In the genomic region with DNA sequence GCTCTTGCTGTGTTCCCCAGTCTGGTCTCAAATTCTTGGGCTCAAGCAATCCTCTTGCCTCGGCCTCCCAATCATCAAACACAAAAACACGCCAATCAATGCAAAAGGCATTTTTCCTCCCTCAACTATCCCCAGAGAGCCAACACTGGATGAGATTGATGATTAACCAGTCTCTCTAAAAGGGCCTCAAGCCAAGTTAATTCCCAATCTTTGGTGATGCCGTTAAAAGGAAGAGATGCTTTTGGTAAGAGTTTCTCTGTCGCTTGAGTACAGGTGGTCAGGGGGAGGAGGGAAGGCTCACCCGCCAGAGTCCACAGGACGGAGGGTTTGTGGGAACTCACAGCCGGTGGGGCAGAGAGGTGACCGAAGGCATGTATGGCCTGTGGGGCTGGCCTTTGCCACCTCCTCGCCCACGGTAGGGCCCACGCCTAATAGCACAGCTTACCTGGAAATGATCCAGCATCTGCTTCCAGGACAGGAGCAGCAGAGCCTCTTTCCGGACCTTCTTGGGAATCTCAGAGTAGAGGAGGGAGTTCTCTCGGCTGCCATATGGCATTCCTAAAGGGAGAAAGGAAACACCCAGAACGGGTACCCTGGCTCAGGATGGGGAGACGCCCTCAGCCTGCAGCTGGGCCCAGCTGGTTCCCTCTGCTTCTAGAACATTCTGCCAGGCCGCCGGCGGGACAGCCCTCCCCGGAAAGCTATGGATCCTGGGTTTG, we compare ENCODE assay signal across 1 cellular context.
TF ChIP-seq lines count a peak whose summit lies in the region.

No MANE protein-coding gene starts in this region.

TF ChIP-seq in HepG2, 621 proteins besides CTCF, POLR2A, EP300 and RAD21 (continued from another document and continues in another):
- TF ChIP-seq, protein P1, sequence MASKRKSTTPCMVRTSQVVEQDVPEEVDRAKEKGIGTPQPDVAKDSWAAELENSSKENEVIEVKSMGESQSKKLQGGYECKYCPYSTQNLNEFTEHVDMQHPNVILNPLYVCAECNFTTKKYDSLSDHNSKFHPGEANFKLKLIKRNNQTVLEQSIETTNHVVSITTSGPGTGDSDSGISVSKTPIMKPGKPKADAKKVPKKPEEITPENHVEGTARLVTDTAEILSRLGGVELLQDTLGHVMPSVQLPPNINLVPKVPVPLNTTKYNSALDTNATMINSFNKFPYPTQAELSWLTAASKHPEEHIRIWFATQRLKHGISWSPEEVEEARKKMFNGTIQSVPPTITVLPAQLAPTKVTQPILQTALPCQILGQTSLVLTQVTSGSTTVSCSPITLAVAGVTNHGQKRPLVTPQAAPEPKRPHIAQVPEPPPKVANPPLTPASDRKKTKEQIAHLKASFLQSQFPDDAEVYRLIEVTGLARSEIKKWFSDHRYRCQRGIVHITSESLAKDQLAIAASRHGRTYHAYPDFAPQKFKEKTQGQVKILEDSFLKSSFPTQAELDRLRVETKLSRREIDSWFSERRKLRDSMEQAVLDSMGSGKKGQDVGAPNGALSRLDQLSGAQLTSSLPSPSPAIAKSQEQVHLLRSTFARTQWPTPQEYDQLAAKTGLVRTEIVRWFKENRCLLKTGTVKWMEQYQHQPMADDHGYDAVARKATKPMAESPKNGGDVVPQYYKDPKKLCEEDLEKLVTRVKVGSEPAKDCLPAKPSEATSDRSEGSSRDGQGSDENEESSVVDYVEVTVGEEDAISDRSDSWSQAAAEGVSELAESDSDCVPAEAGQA (IDR thresholded peaks at IDR 0.05; ENCODE audit: low read depth), result no peak
- TF ChIP-seq, protein P1 (CRISPR knock-in tag; IDR thresholded peaks at IDR 0.05; ENCODE audit: borderline replicate concordance), result no peak
- TF ChIP-seq ZNF83 (CRISPR knock-in tag; IDR thresholded peaks at IDR 0.05; ENCODE audit: borderline replicate concordance) (no peak), PRPF4 (IDR thresholded peaks at IDR 0.05; ENCODE audit: low read depth, low read length, poor library complexity, severe bottlenecking) (no peak), MEIS1 (CRISPR knock-in tag; IDR thresholded peaks at IDR 0.05; ENCODE audit: borderline replicate concordance) (peak; percentile 89), ARNTL (CRISPR knock-in tag; IDR thresholded peaks at IDR 0.05) (peak; percentile 27; the same call in 1 of the 2 replicates), YEATS2 (CRISPR knock-in tag; IDR thresholded peaks at IDR 0.05; ENCODE audit: borderline replicate concordance) (0 out of 2 replicates have a peak, but pooled peaks have one; percentile 11), ARID4A (CRISPR knock-in tag; IDR thresholded peaks at IDR 0.05; ENCODE audit: borderline replicate concordance) (peak; percentile 25; the same call in 1 of the 2 replicates), ELF3 (CRISPR knock-in tag; IDR thresholded peaks at IDR 0.05) (peak; percentile 70), NCOA1 (CRISPR knock-in tag; IDR thresholded peaks at IDR 0.05) (no peak), HNF1B (CRISPR knock-in tag; IDR thresholded peaks at IDR 0.05) (peak; percentile 99), KLF6 (CRISPR knock-in tag; IDR thresholded peaks at IDR 0.05) (no peak), HES4 (CRISPR knock-in tag; IDR thresholded peaks at IDR 0.05; ENCODE audit: borderline replicate concordance) (peak; percentile 66; the same call in 1 of the 2 replicates), MIER3 (CRISPR knock-in tag; IDR thresholded peaks at IDR 0.05; ENCODE audit: borderline replicate concordance) (peak; percentile 34; the same call in 1 of the 2 replicates), TRAFD1 (CRISPR knock-in tag; IDR thresholded peaks at IDR 0.05; ENCODE audit: borderline replicate concordance) (peak; percentile 15; the same call in 1 of the 2 replicates), ZNF329 (CRISPR knock-in tag; IDR thresholded peaks at IDR 0.05; ENCODE audit: low read depth) (peak; percentile 48; the same call in 1 of the 2 replicates), ZNF451 (CRISPR knock-in tag; IDR thresholded peaks at IDR 0.05) (no peak), ZBTB7A (CRISPR knock-in tag; IDR thresholded peaks at IDR 0.05) (no peak), NFKB2 (CRISPR knock-in tag; IDR thresholded peaks at IDR 0.05; ENCODE audit: borderline replicate concordance) (peak; percentile 72; the same call in 1 of the 2 replicates), CBX1 (IDR thresholded peaks at IDR 0.05; ENCODE audit: low read depth) (no peak), SOX6 (IDR thresholded peaks at IDR 0.05) (no peak), SOX6 (CRISPR knock-in tag; IDR thresholded peaks at IDR 0.05) (peak; percentile 68), HOXA3 (CRISPR knock-in tag; IDR thresholded peaks at IDR 0.05) (peak; percentile 41; the same call in 1 of the 2 replicates), ZBTB44 (CRISPR knock-in tag; IDR thresholded peaks at IDR 0.05) (no peak), NR2C2 (CRISPR knock-in tag; IDR thresholded peaks at IDR 0.05; ENCODE audit: borderline replicate concordance) (peak; percentile 79), ZNF543 (CRISPR knock-in tag; IDR thresholded peaks at IDR 0.05) (peak; percentile 64; the same call in 1 of the 2 replicates), TARDBP (CRISPR knock-in tag; IDR thresholded peaks at IDR 0.05) (0 out of 2 replicates have a peak, but pooled peaks have one; percentile 21), MEF2D (CRISPR knock-in tag; IDR thresholded peaks at IDR 0.05) (no peak)
- TF ChIP-seq, protein P2, sequence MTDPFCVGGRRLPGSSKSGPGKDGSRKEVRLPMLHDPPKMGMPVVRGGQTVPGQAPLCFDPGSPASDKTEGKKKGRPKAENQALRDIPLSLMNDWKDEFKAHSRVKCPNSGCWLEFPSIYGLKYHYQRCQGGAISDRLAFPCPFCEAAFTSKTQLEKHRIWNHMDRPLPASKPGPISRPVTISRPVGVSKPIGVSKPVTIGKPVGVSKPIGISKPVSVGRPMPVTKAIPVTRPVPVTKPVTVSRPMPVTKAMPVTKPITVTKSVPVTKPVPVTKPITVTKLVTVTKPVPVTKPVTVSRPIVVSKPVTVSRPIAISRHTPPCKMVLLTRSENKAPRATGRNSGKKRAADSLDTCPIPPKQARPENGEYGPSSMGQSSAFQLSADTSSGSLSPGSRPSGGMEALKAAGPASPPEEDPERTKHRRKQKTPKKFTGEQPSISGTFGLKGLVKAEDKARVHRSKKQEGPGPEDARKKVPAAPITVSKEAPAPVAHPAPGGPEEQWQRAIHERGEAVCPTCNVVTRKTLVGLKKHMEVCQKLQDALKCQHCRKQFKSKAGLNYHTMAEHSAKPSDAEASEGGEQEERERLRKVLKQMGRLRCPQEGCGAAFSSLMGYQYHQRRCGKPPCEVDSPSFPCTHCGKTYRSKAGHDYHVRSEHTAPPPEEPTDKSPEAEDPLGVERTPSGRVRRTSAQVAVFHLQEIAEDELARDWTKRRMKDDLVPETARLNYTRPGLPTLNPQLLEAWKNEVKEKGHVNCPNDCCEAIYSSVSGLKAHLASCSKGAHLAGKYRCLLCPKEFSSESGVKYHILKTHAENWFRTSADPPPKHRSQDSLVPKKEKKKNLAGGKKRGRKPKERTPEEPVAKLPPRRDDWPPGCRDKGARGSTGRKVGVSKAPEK (CRISPR knock-in tag; IDR thresholded peaks at IDR 0.05; ENCODE audit: borderline replicate concordance), result no peak
- TF ChIP-seq, protein P3, sequence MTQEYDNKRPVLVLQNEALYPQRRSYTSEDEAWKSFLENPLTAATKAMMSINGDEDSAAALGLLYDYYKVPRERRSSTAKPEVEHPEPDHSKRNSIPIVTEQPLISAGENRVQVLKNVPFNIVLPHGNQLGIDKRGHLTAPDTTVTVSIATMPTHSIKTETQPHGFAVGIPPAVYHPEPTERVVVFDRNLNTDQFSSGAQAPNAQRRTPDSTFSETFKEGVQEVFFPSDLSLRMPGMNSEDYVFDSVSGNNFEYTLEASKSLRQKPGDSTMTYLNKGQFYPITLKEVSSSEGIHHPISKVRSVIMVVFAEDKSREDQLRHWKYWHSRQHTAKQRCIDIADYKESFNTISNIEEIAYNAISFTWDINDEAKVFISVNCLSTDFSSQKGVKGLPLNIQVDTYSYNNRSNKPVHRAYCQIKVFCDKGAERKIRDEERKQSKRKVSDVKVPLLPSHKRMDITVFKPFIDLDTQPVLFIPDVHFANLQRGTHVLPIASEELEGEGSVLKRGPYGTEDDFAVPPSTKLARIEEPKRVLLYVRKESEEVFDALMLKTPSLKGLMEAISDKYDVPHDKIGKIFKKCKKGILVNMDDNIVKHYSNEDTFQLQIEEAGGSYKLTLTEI (CRISPR knock-in tag; conservative IDR thresholded peaks at IDR 0.05), result no peak
- TF ChIP-seq, protein P4, sequence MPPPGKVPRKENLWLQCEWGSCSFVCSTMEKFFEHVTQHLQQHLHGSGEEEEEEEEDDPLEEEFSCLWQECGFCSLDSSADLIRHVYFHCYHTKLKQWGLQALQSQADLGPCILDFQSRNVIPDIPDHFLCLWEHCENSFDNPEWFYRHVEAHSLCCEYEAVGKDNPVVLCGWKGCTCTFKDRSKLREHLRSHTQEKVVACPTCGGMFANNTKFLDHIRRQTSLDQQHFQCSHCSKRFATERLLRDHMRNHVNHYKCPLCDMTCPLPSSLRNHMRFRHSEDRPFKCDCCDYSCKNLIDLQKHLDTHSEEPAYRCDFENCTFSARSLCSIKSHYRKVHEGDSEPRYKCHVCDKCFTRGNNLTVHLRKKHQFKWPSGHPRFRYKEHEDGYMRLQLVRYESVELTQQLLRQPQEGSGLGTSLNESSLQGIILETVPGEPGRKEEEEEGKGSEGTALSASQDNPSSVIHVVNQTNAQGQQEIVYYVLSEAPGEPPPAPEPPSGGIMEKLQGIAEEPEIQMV (CRISPR knock-in tag; IDR thresholded peaks at IDR 0.05; ENCODE audit: low read depth), result no peak
